ENCODE assay signal across 23 cellular contexts in the genomic region with DNA sequence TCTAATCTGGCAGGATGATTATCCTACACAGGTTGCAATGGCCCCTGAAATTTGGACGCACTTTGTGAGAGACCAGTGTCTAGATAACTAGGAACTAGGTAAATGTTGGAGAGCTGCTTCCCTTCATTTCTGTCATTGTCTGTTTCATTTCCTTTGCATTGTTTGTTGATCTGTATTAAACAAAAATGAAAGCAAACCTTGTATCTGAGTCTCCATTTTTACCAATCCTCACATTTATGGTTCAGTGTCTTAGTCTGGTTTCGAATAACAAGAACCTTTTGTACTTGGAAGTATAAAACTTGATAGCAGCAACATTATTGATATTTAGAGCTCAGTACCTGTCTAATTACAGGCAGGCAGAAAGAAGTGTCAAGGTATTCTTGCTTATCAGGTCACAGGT.
"Had no signal": no experiment of that assay in that cellular context is flagged by ENCODE, and none has a peak within 500 bp of the region (broad histone marks: within the 10 kb centered on the region; RNA-seq: fewer than 3 reads in every experiment).

No MANE protein-coding gene starts in this region.

- H3K27me3 Mint-ChIP-seq: T-helper 17 cell had no signal

- H3K9ac ChIP-seq: KMS-11 had no signal

- ATAC-seq: K562, PC-3, Right ventricle myocardium inferior, SK-N-SH treated with all-trans-retinoic acid at 6 μM for 48 hours, T-helper 17 cell had no signal

- H3K9me3 Mint-ChIP-seq: IgD-negative memory B cell; T-helper 2 cell treated with Interferon-gamma antibody and Interleukin-4, amounts not matched to agents 5 μg/mL and 100 μg/mL, for 36 hours had no signal

- H3K27ac Mint-ChIP-seq: IgD-negative memory B cell; T-helper 17 cell; T-helper 2 cell treated with Interferon-gamma antibody and Interleukin-4, amounts not matched to agents 5 μg/mL and 100 μg/mL, for 36 hours had no signal

- H3K9me3 ChIP-seq: Peyer's patch, SJCRH30 had no signal

- H3K27me3 ChIP-seq: Peyer's patch had no signal

- H3K36me3 Mint-ChIP-seq: IgD-negative memory B cell had no signal

- DNase-seq: Kasumi-1, NCI-H1092, NCI-H1105 treated with DMSO at 0.1 percent for 48 hours, NCI-H1417 treated with DMSO at 0.1 percent for 48 hours, NCI-H187, NCI-H2029 treated with DMSO at 0.1 percent for 48 hours, NCI-H2171 treated with DMSO at 0.1 percent for 48 hours, NCI-H526 treated with DMSO at 0.1 percent for 48 hours, NCI-H748 treated with DMSO at 0.1 percent for 48 hours, Peyer's patch, SHP77 treated with DMSO at 0.1 percent for 48 hours, SJCRH30, T-helper 1 cell, T-helper 17 cell had no signal

- H3K36me3 ChIP-seq: Peyer's patch, SJCRH30 had no signal

- FAIRE-seq: HTR-8/SVneo, K562 had no signal

- H3K4me1 ChIP-seq: Peyer's patch, SJCRH30 had no signal

- H3K4me3 Mint-ChIP-seq: IgD-negative memory B cell; T-helper 17 cell; T-helper 2 cell treated with Interferon-gamma antibody and Interleukin-4, amounts not matched to agents 5 μg/mL and 100 μg/mL, for 36 hours had no signal

- H3K4me3 ChIP-seq: K562, Peyer's patch, SJCRH30 had no signal

- H3K4me2 ChIP-seq: KMS-11 had no signal

- H3K4me1 Mint-ChIP-seq: IgD-negative memory B cell, T-helper 17 cell had no signal

- H3K27ac ChIP-seq: HL-60, KMS-11, Peyer's patch, SJCRH30 had no signal
